6 cellular contexts compared by ENCODE assay signal in genomic region chr16:2468142-2468724, GRCh38. TPM values are rescaled to one million over a fixed set of nuclear protein-coding genes. Genes with fewer than 3 reads are reported as not detected.
DNase-seq lines count a peak whose midpoint lies in the region; ATAC-seq, FAIRE-seq and TF ChIP-seq lines count a peak whose summit lies in the region.

No MANE protein-coding gene starts in this region.

- CTCF ChIA-PET in endothelial cell of umbilical vein (lab: Charles Lee), result interaction anchor here (1.0 to 1.6 kb wide), 3 partner anchors 9 to 445 kb away, joined by 3 to 5 read pairs (median 4); partner anchors contain the start of gene TEDC2

- H3K79me2 ChIP-seq in endothelial cell of umbilical vein (ENCODE audit: control insufficient read depth, insufficient read depth, low read length), result no peaks in the 10 kb centered on the region

- dilution Hi-C loops in endothelial cell of umbilical vein (cut with MboI; ENCODE audit: extremely low pct_ligation_motif_present, low sequenced_read_pairs), result no loop called here

- peak overlapping the region; percentile 19 for H3K9ac ChIP-seq in endothelial cell of umbilical vein (replicated peaks; ENCODE audit: extremely low read depth, insufficient read depth, low read length)

- H4K20me1 ChIP-seq in endothelial cell of umbilical vein (replicated peaks; ENCODE audit: control insufficient read depth, extremely low read depth, insufficient read depth, low read length), result no peaks in the 10 kb centered on the region

- H3K27ac ChIP-seq in endothelial cell of umbilical vein (ENCODE audit: insufficient read depth, low read depth, low read length) (no peak overlapping the region), spleen (peak overlapping the region in 1 of 8 donors; percentile 38)

- H3K9me3 ChIP-seq in endothelial cell of umbilical vein (replicated peaks; ENCODE audit: control insufficient read depth, insufficient read depth, low read length) (no peaks in the 10 kb centered on the region), spleen (no peaks in the 10 kb centered on the region)

- 0 to 2% (median 1%) methylated on average over 33 to 51 of the region's 51 CpGs for WGBS in spleen, 5 donors

- ATAC-seq in GM18520 (IDR thresholded peaks at IDR 0.05; ENCODE audit: unreplicated experiment) (no peak), GM21360 (IDR thresholded peaks at IDR 0.05; ENCODE audit: unreplicated experiment) (no peak)

- peak overlapping the region; percentile 75 for H3K4me2 ChIP-seq in endothelial cell of umbilical vein (ENCODE audit: insufficient read depth, low read length)

- intact Hi-C loops in endothelial cell of umbilical vein (cut with micrococcal nuclease) (no loop called here), spleen (cut with DNase I; ENCODE audit: low total_unique reads) (no loop called here)

- H3K27me3 ChIP-seq in endothelial cell of umbilical vein (ENCODE audit: control insufficient read depth in 2 of 2, insufficient read depth in 2 of 2, low read length in 2 of 2) (peaks cover 18 to 22% of the 10 kb centered on the region in 2 experiments), spleen (replicated peaks in 1 of 7) (peaks cover 0 to 71% (median 60%) of the 10 kb centered on the region in 7 donors)

- peak; percentile 97 for DNase-seq in DMS 273 (lab: John Stamatoyannopoulos, UW; ENCODE audit: unreplicated experiment)
- peak; percentile 86 for DNase-seq in NCI-H1694 treated with DMSO at 0.1 percent for 48 hours (lab: John Stamatoyannopoulos, UW)
- DNase-seq in endothelial cell of umbilical vein (ENCODE audit: low read depth, low spot score), result peak; percentile 14
- no peak for DNase-seq in spleen

- H2AFZ ChIP-seq in endothelial cell of umbilical vein (ENCODE audit: low read depth, low read length), result peak overlapping the region; percentile 61

- H3K4me1 ChIP-seq in endothelial cell of umbilical vein (ENCODE audit: control insufficient read depth, extremely low read depth, insufficient read depth, low read length), result peaks cover 5% of the 10 kb centered on the region
- peaks cover 14 to 64% (median 54%) of the 10 kb centered on the region in 6 donors for H3K4me1 ChIP-seq in spleen

- no TSS peak for BruUV-seq in endothelial cell of umbilical vein (replicated peaks; lab: Mats Ljungman, UMichigan)

- H3K4me3 ChIP-seq in endothelial cell of umbilical vein (replicated peaks in 1 of 3; ENCODE audit: insufficient read depth in 1 of 3, low read depth in 1 of 3, low read length in 3 of 3), result peak overlapping the region; percentile 26 to 36 (median 27)
- H3K4me3 ChIP-seq in spleen, result peak overlapping the region in 7 of 8 donors; percentile 23 to 65 (median 27)

- peak; percentile 26 for FAIRE-seq in endothelial cell of umbilical vein (lab: Jason Lieb, UNC)

- no peak for TF ChIP-seq CTCF in endothelial cell of umbilical vein (IDR thresholded peaks at IDR 0.05; ENCODE audit: extremely low read depth in 1 of 2, insufficient read depth in 1 of 2, low read depth in 1 of 2, low read length in 2 of 2)
- no peak for TF ChIP-seq CTCF in spleen (IDR thresholded peaks at IDR 0.05 in 8 of 11, conservative IDR thresholded peaks at IDR 0.05 in 3 of 11)

- H3K36me3 ChIP-seq in endothelial cell of umbilical vein (ENCODE audit: control insufficient read depth in 2 of 2, extremely low read depth in 1 of 2, insufficient read depth in 2 of 2, low read length in 2 of 2) (no peaks in the 10 kb centered on the region), spleen (no peaks in the 10 kb centered on the region)

- POLR2A ChIA-PET in endothelial cell of umbilical vein (lab: Charles Lee), result no interaction called here

- TF ChIP-seq POLR2A in endothelial cell of umbilical vein (IDR thresholded peaks at IDR 0.05; ENCODE audit: low read depth, low read length) (no peak), spleen (IDR thresholded peaks at IDR 0.05) (no peak)

- no peaks in the 10 kb centered on the region for H3K9me1 ChIP-seq in endothelial cell of umbilical vein (replicated peaks; ENCODE audit: control insufficient read depth, extremely low read depth, insufficient read depth, low read length)

TF ChIP-seq in endothelial cell of umbilical vein, 7 proteins besides CTCF, POLR2A, EP300 and RAD21:
- TF ChIP-seq EZH2 (IDR thresholded peaks at IDR 0.05; ENCODE audit: borderline replicate concordance, low read depth, low read length, severe bottlenecking), result no peak
- TF ChIP-seq POLR2AphosphoS5 (IDR thresholded peaks at IDR 0.05; ENCODE audit: insufficient read depth, low read depth, low read length), result no peak
- no peak for TF ChIP-seq MYC (IDR thresholded peaks at IDR 0.05; ENCODE audit: low read depth, low read length)
- TF ChIP-seq JUN (IDR thresholded peaks at IDR 0.05; ENCODE audit: borderline replicate concordance, insufficient read depth, insufficient read length, low read depth), result no peak
- TF ChIP-seq FOS (IDR thresholded peaks at IDR 0.05; ENCODE audit: borderline replicate concordance, insufficient read depth, low read length), result no peak
- no peak for TF ChIP-seq MAX (IDR thresholded peaks at IDR 0.05; ENCODE audit: insufficient read depth, insufficient read length)
- TF ChIP-seq GATA2 (IDR thresholded peaks at IDR 0.05; ENCODE audit: insufficient read depth, insufficient read length, low read depth, low read length), result no peak

RNA-seq across cellular contexts. Expression of gene NTN3, which starts 2.9 kb away (rescaled TPM):
- total RNA-seq in endothelial cell of umbilical vein, result 0.15 TPM in 1 of 2 replicates, not detected in the other
- polyA plus RNA-seq in endothelial cell of umbilical vein, result not detected in 2 replicates
- polyA plus RNA-seq in endothelial cell of umbilical vein (2011; cell fraction: cytosol; rRNA removed), result 0.03 TPM in 1 of 2 replicates, not detected in the other
- not detected in 2 replicates for polyA plus RNA-seq in endothelial cell of umbilical vein (2011; cell fraction: nucleus; rRNA removed)
- not detected in 2 replicates for polyA plus RNA-seq in endothelial cell of umbilical vein (2012)
- not detected in 2 replicates for polyA minus RNA-seq in endothelial cell of umbilical vein
- 0.82 TPM for polyA minus RNA-seq in endothelial cell of umbilical vein (2011; cell fraction: cytosol; rRNA and poly(A)+ RNA removed)
- polyA minus RNA-seq in endothelial cell of umbilical vein (2011; cell fraction: nucleus; rRNA and poly(A)+ RNA removed), result not detected in 2 replicates
- total RNA-seq in spleen, result under 1 TPM in 3 of 7 donors, not detected in 4; 0.13 to 0.28 (median 0.23) TPM
- polyA plus RNA-seq in spleen, result under 1 TPM in 2 of 3 donors, not detected in 1; 0.03 to 0.06 TPM

RNA-seq across cellular contexts. Expression of gene TBC1D24, which starts 6.7 kb away (rescaled TPM):
- total RNA-seq in endothelial cell of umbilical vein (17.3 and 22.8 TPM in 2 replicates), spleen (10 to 100 TPM in 6 of 7 donors, 1 to 10 TPM in 1; 9.7 to 15.3 (median 12.8) TPM)
- polyA plus RNA-seq in endothelial cell of umbilical vein (8.1 and 10.6 TPM in 2 replicates), spleen (1 to 10 TPM; 2.2 to 5.1 (median 2.2) TPM)
- polyA plus RNA-seq in endothelial cell of umbilical vein (2011; cell fraction: cytosol; rRNA removed), result 4.8 and 7.3 TPM in 2 replicates
- 16.4 and 18.5 TPM in 2 replicates for polyA plus RNA-seq in endothelial cell of umbilical vein (2011; cell fraction: nucleus; rRNA removed)
- 7.8 and 8.1 TPM in 2 replicates for polyA plus RNA-seq in endothelial cell of umbilical vein (2012)
- polyA minus RNA-seq in endothelial cell of umbilical vein, result 12.4 and 16.1 TPM in 2 replicates
- 8.8 TPM for polyA minus RNA-seq in endothelial cell of umbilical vein (2011; cell fraction: cytosol; rRNA and poly(A)+ RNA removed)
- 8.9 and 10.8 TPM in 2 replicates for polyA minus RNA-seq in endothelial cell of umbilical vein (2011; cell fraction: nucleus; rRNA and poly(A)+ RNA removed)

RNA-seq across cellular contexts. Expression of gene TEDC2, which starts 8.3 kb away (rescaled TPM):
- total RNA-seq in endothelial cell of umbilical vein (12.7 and 15.2 TPM in 2 replicates), spleen (1 to 10 TPM in 5 of 7 donors, under 1 TPM in 2; 0.73 to 2.7 (median 1.4) TPM)
- polyA plus RNA-seq in endothelial cell of umbilical vein (7.6 and 8.8 TPM in 2 replicates), spleen (1 to 10 TPM; 1.8 to 2.7 (median 2.5) TPM)
- 6.1 and 7.6 TPM in 2 replicates for polyA plus RNA-seq in endothelial cell of umbilical vein (2011; cell fraction: cytosol; rRNA removed)
- polyA plus RNA-seq in endothelial cell of umbilical vein (2011; cell fraction: nucleus; rRNA removed), result 19.6 and 23.0 TPM in 2 replicates
- polyA plus RNA-seq in endothelial cell of umbilical vein (2012), result 3.7 and 5.1 TPM in 2 replicates
- polyA minus RNA-seq in endothelial cell of umbilical vein, result 2.0 and 2.8 TPM in 2 replicates
- 7.6 TPM for polyA minus RNA-seq in endothelial cell of umbilical vein (2011; cell fraction: cytosol; rRNA and poly(A)+ RNA removed)
- polyA minus RNA-seq in endothelial cell of umbilical vein (2011; cell fraction: nucleus; rRNA and poly(A)+ RNA removed), result 3.3 and 4.5 TPM in 2 replicates

RNA-seq across cellular contexts. Expression of gene CCNF, which starts 39.0 kb away (rescaled TPM):
- total RNA-seq in endothelial cell of umbilical vein (46.6 and 48.9 TPM in 2 replicates), spleen (10 to 100 TPM in 1 of 7 donors, 1 to 10 TPM in 6; 4.2 to 11.1 (median 7.3) TPM)
- polyA plus RNA-seq in endothelial cell of umbilical vein (12.8 and 13.9 TPM in 2 replicates), spleen (1 to 10 TPM; 1.5 to 2.7 (median 2.6) TPM)
- 15.5 and 16.8 TPM in 2 replicates for polyA plus RNA-seq in endothelial cell of umbilical vein (2011; cell fraction: cytosol; rRNA removed)
- 27.3 and 27.4 TPM in 2 replicates for polyA plus RNA-seq in endothelial cell of umbilical vein (2011; cell fraction: nucleus; rRNA removed)
- polyA plus RNA-seq in endothelial cell of umbilical vein (2012), result 15.0 and 20.9 TPM in 2 replicates
- polyA minus RNA-seq in endothelial cell of umbilical vein, result 31.8 and 33.2 TPM in 2 replicates
- 56.3 TPM for polyA minus RNA-seq in endothelial cell of umbilical vein (2011; cell fraction: cytosol; rRNA and poly(A)+ RNA removed)
- 20.6 and 25.0 TPM in 2 replicates for polyA minus RNA-seq in endothelial cell of umbilical vein (2011; cell fraction: nucleus; rRNA and poly(A)+ RNA removed)

RNA-seq across cellular contexts. Expression of gene ATP6V0C, which starts 45.5 kb away (rescaled TPM):
- total RNA-seq in endothelial cell of umbilical vein (187 and 194 TPM in 2 replicates), spleen (100 to 1,000 TPM in 4 of 7 donors, 10 to 100 TPM in 3; 82.3 to 199 (median 156) TPM)
- polyA plus RNA-seq in endothelial cell of umbilical vein (122 and 146 TPM in 2 replicates), spleen (100 to 1,000 TPM in 1 of 3 donors, 10 to 100 TPM in 2; 64.5 to 125 (median 99.7) TPM)
- 82.0 and 82.5 TPM in 2 replicates for polyA plus RNA-seq in endothelial cell of umbilical vein (2011; cell fraction: cytosol; rRNA removed)
- 37.3 and 44.2 TPM in 2 replicates for polyA plus RNA-seq in endothelial cell of umbilical vein (2011; cell fraction: nucleus; rRNA removed)
- 209 and 256 TPM in 2 replicates for polyA plus RNA-seq in endothelial cell of umbilical vein (2012)
- 31.4 and 43.3 TPM in 2 replicates for polyA minus RNA-seq in endothelial cell of umbilical vein
- polyA minus RNA-seq in endothelial cell of umbilical vein (2011; cell fraction: cytosol; rRNA and poly(A)+ RNA removed), result 112 TPM
- 19.4 and 31.2 TPM in 2 replicates for polyA minus RNA-seq in endothelial cell of umbilical vein (2011; cell fraction: nucleus; rRNA and poly(A)+ RNA removed)
